In the genomic region with DNA sequence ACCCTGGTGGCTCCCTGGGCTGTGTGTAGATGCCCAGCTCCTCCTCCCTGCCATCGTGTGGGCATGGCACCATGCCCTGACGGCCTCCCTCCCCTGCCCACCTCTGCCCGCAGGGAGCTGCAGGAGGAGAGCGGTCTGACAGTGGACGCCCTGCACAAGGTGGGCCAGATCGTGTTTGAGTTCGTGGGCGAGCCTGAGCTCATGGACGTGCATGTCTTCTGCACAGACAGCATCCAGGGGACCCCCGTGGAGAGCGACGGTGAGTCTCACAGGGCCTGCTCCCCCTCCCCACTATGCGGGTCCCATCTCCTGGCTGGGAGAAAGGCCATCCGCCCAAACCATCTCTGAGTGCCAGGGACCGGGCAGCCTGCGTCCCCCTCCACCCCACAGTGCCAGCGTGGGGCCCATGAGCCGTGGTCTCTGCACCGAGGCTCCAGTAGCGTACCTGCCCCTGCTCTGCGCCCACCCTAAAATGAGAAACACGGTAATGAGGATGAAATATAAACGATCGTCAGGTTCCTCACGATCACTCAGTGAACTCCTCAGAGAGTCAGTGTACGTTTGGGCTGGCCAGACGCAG, we compare ENCODE assay signal across 1 cellular context.
TF ChIP-seq lines count a peak whose summit lies in the region.

No MANE protein-coding gene starts in this region.

TF ChIP-seq in K562, 482 proteins besides CTCF, POLR2A, EP300 and RAD21:
- TF ChIP-seq RBM22 (IDR thresholded peaks at IDR 0.05; ENCODE audit: low read depth, low read length, poor library complexity, severe bottlenecking), result peak; percentile 59
- TF ChIP-seq ZNF23 (CRISPR knock-in tag; IDR thresholded peaks at IDR 0.05), result no peak
- TF ChIP-seq POLR2G (IDR thresholded peaks at IDR 0.05; ENCODE audit: low read depth, low read length), result peak; percentile 64
